In the genomic region with DNA sequence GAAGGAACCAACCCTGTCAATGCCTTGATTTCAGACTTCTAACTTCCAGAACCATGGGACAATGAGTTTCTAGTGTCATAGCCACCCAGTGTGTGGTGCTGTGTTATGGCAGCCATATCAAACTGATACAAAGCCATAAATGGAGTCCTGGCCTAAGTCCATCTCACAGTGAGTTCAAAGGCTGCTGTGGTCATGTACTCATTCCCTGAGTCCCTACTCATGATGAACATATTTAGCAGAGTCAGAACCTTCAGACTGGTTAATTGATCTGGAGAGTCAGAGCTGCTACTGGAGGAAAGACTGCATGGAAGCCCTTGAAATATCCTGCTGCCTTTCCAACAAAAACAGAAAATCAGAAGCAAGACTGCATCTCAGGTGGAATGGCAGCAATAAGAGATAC, we compare ENCODE assay signal across 23 cellular contexts. TPM values are rescaled to one million over a fixed set of nuclear protein-coding genes. Genes with fewer than 3 reads are reported as not detected.
"Had no signal": no experiment of that assay in that cellular context is flagged by ENCODE, and none has a peak within 500 bp of the region (broad histone marks: within the 10 kb centered on the region; RNA-seq: fewer than 3 reads in every experiment).

No MANE protein-coding gene starts in this region.

- ATAC-seq: activated CD4-positive, alpha-beta T cell treated with anti-CD3 and anti-CD28 coated beads for 36 hours; activated CD8-positive, alpha-beta memory T cell treated with anti-CD3 and anti-CD28 coated beads, Interleukin-2, amount 10 ng/mL, durations not matched to agents 7 days and 5 days; foreskin keratinocyte; T-helper 17 cell had no signal

- H3K4me1 Mint-ChIP-seq: activated CD4-positive, alpha-beta T cell treated with anti-CD3 and anti-CD28 coated beads for 36 hours; activated CD8-positive, alpha-beta memory T cell treated with anti-CD3 and anti-CD28 coated beads, Interleukin-2, amount 10 ng/mL, durations not matched to agents 7 days and 5 days; immature natural killer cell; neural progenitor cell; stimulated activated memory B cell treated with anti-CD40 and anti-IgM and Interleukin-4, amounts not matched to agents 10 μg/mL and 1 μg/mL and 100 μg/mL, for 72 hours; T-helper 17 cell had no signal

- H3K9me3 Mint-ChIP-seq: activated CD4-positive, alpha-beta memory T cell treated with anti-CD3 and anti-CD28 coated beads for 36 hours; activated naive CD4-positive, alpha-beta T cell treated with anti-CD3 and anti-CD28 coated beads for 36 hours; activated T-helper 2 cell treated with anti-CD3 and anti-CD28 coated beads, Interferon-gamma antibody, Interleukin-2, Interleukin-4, amounts not matched to agents 10 μg/mL and 5 μg/mL and 100 μg/mL, durations not matched to agents 14 hours and 24 hours and 36 hours; neural progenitor cell had no signal

- H3K27me3 ChIP-seq: ascending aorta, colonic mucosa, foreskin keratinocyte, neural progenitor cell, tibial artery, uterus had no signal

- H3K4me3 Mint-ChIP-seq: activated CD4-positive, alpha-beta memory T cell treated with anti-CD3 and anti-CD28 coated beads for 36 hours; activated CD4-positive, alpha-beta T cell treated with anti-CD3 and anti-CD28 coated beads for 36 hours; activated CD8-positive, alpha-beta memory T cell treated with anti-CD3 and anti-CD28 coated beads, Interleukin-2, amount 10 ng/mL, durations not matched to agents 7 days and 5 days; activated naive CD4-positive, alpha-beta T cell treated with anti-CD3 and anti-CD28 coated beads for 36 hours; immature natural killer cell; neural progenitor cell; stimulated activated memory B cell treated with anti-CD40 and anti-IgM and Interleukin-4, amounts not matched to agents 10 μg/mL and 1 μg/mL and 100 μg/mL, for 72 hours; T-helper 17 cell had no signal

- H3K36me3 ChIP-seq: ascending aorta, colonic mucosa, neural progenitor cell, tibial artery, uterus had no signal

- H3K4me1 ChIP-seq: ascending aorta, colonic mucosa, foreskin keratinocyte, neural progenitor cell, parathyroid adenoma, tibial artery, uterus had no signal

- H3K27me3 Mint-ChIP-seq: activated CD4-positive, alpha-beta memory T cell treated with anti-CD3 and anti-CD28 coated beads for 36 hours; activated CD4-positive, alpha-beta T cell treated with anti-CD3 and anti-CD28 coated beads for 36 hours; activated CD8-positive, alpha-beta memory T cell treated with anti-CD3 and anti-CD28 coated beads, Interleukin-2, amount 10 ng/mL, durations not matched to agents 7 days and 5 days; stimulated activated memory B cell treated with anti-CD40 and anti-IgM and Interleukin-4, amounts not matched to agents 10 μg/mL and 1 μg/mL and 100 μg/mL, for 72 hours; T-helper 17 cell had no signal

- H3K9me3 ChIP-seq: ascending aorta, colonic mucosa, tibial artery, uterus had no signal

- H3K36me3 Mint-ChIP-seq: activated CD4-positive, alpha-beta memory T cell treated with anti-CD3 and anti-CD28 coated beads for 36 hours; activated CD8-positive, alpha-beta memory T cell treated with anti-CD3 and anti-CD28 coated beads, Interleukin-2, amount 10 ng/mL, durations not matched to agents 7 days and 5 days; immature natural killer cell; neural progenitor cell; stimulated activated memory B cell treated with anti-CD40 and anti-IgM and Interleukin-4, amounts not matched to agents 10 μg/mL and 1 μg/mL and 100 μg/mL, for 72 hours had no signal

- DNase-seq: activated CD4-positive, alpha-beta memory T cell treated with anti-CD3 and anti-CD28 coated beads for 36 hours; activated CD4-positive, alpha-beta T cell treated with anti-CD3 and anti-CD28 coated beads for 36 hours; activated CD8-positive, alpha-beta memory T cell treated with anti-CD3 and anti-CD28 coated beads, Interleukin-2, amount 10 ng/mL, durations not matched to agents 7 days and 5 days; activated naive CD4-positive, alpha-beta T cell treated with anti-CD3 and anti-CD28 coated beads for 36 hours; activated T-cell treated with anti-CD3 and anti-CD28 coated beads, Interleukin-2, amount 50 U/mL, for 1 hour; caudate nucleus; colonic mucosa; foreskin keratinocyte; immature natural killer cell; T-helper 17 cell; tibial artery; uterus had no signal

- H3K4me3 ChIP-seq: ascending aorta, colonic mucosa, neural progenitor cell, tibial artery, uterus had no signal

- H3K27ac ChIP-seq: ascending aorta, colonic mucosa, foreskin keratinocyte, neural progenitor cell, parathyroid adenoma, tibial artery, uterus had no signal

- FAIRE-seq: endometrium had no signal

- H3K27ac Mint-ChIP-seq: activated CD4-positive, alpha-beta memory T cell treated with anti-CD3 and anti-CD28 coated beads for 36 hours; activated CD4-positive, alpha-beta T cell treated with anti-CD3 and anti-CD28 coated beads for 36 hours; activated CD8-positive, alpha-beta memory T cell treated with anti-CD3 and anti-CD28 coated beads, Interleukin-2, amount 10 ng/mL, durations not matched to agents 7 days and 5 days; activated naive CD4-positive, alpha-beta T cell treated with anti-CD3 and anti-CD28 coated beads for 36 hours; activated T-helper 2 cell treated with anti-CD3 and anti-CD28 coated beads, Interferon-gamma antibody, Interleukin-2, Interleukin-4, amounts not matched to agents 10 μg/mL and 5 μg/mL and 100 μg/mL, durations not matched to agents 14 hours and 24 hours and 36 hours; immature natural killer cell; neural progenitor cell; stimulated activated memory B cell treated with anti-CD40 and anti-IgM and Interleukin-4, amounts not matched to agents 10 μg/mL and 1 μg/mL and 100 μg/mL, for 72 hours; T-helper 17 cell had no signal

- H3K79me2 ChIP-seq: parathyroid adenoma had no signal

- H3K4me2 ChIP-seq: neural progenitor cell had no signal

- H2AFZ ChIP-seq: neural progenitor cell, parathyroid adenoma had no signal

RNA-seq across cellular contexts. Expression of a gene that starts 39.2 kb away (rescaled TPM):
- total RNA-seq: activated CD4-positive, alpha-beta memory T cell treated with anti-CD3 and anti-CD28 coated beads for 36 hours; activated CD4-positive, alpha-beta T cell treated with anti-CD3 and anti-CD28 coated beads for 36 hours; activated CD8-positive, alpha-beta memory T cell treated with anti-CD3 and anti-CD28 coated beads, Interleukin-2, amount 10 ng/mL, durations not matched to agents 7 days and 5 days; activated naive CD4-positive, alpha-beta T cell treated with anti-CD3 and anti-CD28 coated beads for 36 hours; activated T-helper 2 cell treated with anti-CD3 and anti-CD28 coated beads, Interferon-gamma antibody, Interleukin-2, Interleukin-4, amounts not matched to agents 10 μg/mL and 5 μg/mL and 100 μg/mL, durations not matched to agents 14 hours and 24 hours and 36 hours; ascending aorta; colonic mucosa; foreskin keratinocyte; lower leg skin; mesenteric fat pad; renal cortical epithelial cell; subcutaneous adipose tissue; T-helper 17 cell; uterus had no signal
- polyA plus RNA-seq: esophagus, foreskin keratinocyte, immature natural killer cell had no signal
